Comparison of ENCODE assay signal across 19 cellular contexts in the genomic region with DNA sequence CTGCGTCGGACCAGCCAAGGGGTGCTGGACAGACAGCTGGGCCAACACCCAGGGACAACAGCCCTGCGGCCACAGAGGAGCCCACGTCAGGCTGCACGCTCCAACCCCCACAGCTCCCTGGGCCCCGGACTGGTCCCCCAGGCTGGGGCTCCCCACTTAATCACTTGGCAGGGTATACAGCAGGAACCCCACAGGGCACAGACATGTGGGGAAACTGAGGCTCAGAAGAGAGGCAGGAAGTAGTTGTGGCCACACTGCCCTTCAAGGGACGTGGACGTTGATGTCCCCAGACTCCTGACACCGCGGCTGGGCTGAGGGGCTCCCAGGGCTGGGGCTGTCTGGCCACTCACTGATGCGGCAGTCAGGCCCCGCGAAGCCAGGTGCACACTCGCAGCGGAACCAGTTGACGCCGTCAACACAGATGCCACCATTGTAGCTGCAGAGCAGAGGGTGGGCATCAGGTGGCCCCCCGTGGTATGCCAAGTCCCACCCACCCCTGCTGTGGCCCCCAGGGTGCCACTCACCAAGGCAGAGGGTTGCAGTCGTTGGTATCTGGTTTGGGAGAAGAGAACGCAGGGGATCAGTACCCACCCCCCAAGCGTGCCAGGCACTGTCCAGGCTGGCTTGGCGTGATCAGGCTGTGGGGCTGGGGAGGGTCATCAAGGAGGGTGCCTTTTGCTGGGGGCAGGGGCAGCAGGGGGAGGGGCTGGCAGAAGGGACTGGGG.
"Had no signal": no experiment of that assay in that cellular context is flagged by ENCODE, and none has a peak within 500 bp of the region (broad histone marks: within the 10 kb centered on the region; RNA-seq: fewer than 3 reads in every experiment).

No MANE protein-coding gene starts in this region.

- H3K4me3 ChIP-seq: body of pancreas, coronary artery, esophagus squamous epithelium, skin epidermis, testis, upper lobe of right lung had no signal

- H3K27ac ChIP-seq: body of pancreas, coronary artery, esophagus squamous epithelium, neutrophil, skin epidermis, testis, upper lobe of right lung had no signal

- H3K27me3 ChIP-seq: body of pancreas, esophagus squamous epithelium, neutrophil, testis, upper lobe of right lung had no signal

- H3K27ac Mint-ChIP-seq: activated CD4-positive, alpha-beta memory T cell treated with anti-CD3 and anti-CD28 coated beads, Interleukin-2, amount 10 ng/mL, durations not matched to agents 7 days and 5 days; activated CD4-positive, alpha-beta T cell treated with anti-CD3 and anti-CD28 coated beads for 36 hours; activated naive CD8-positive, alpha-beta T cell treated with anti-CD3 and anti-CD28 coated beads for 36 hours; activated T-cell treated with anti-CD3 and anti-CD28 coated beads, Interleukin-2, amount 50 U/mL, for 24 hours had no signal

- ATAC-seq: activated CD4-positive, alpha-beta T cell treated with anti-CD3 and anti-CD28 coated beads for 36 hours; body of pancreas; upper lobe of right lung had no signal

- H3K4me3 Mint-ChIP-seq: activated CD4-positive, alpha-beta memory T cell treated with anti-CD3 and anti-CD28 coated beads, Interleukin-2, amount 10 ng/mL, durations not matched to agents 7 days and 5 days; activated CD4-positive, alpha-beta T cell treated with anti-CD3 and anti-CD28 coated beads for 36 hours; activated naive CD8-positive, alpha-beta T cell treated with anti-CD3 and anti-CD28 coated beads for 36 hours; activated T-cell treated with anti-CD3 and anti-CD28 coated beads, Interleukin-2, amount 50 U/mL, for 24 hours; stimulated activated naive CD8-positive, alpha-beta T cell treated with anti-CD3 and anti-CD28 coated beads, Interleukin-15, amount 100 ng/mL, for 72 hours had no signal

- H3K4me1 ChIP-seq: body of pancreas, testis, upper lobe of right lung had no signal

- H3K9me3 Mint-ChIP-seq: activated naive CD8-positive, alpha-beta T cell treated with anti-CD3 and anti-CD28 coated beads for 36 hours; activated T-cell treated with anti-CD3 and anti-CD28 coated beads, Interleukin-2, amount 50 U/mL, for 24 hours; stimulated activated naive CD8-positive, alpha-beta T cell treated with anti-CD3 and anti-CD28 coated beads, Interleukin-15, amount 100 ng/mL, for 72 hours had no signal

- H3K36me3 ChIP-seq: neutrophil, upper lobe of right lung had no signal

- H3K9me3 ChIP-seq: body of pancreas, esophagus squamous epithelium, neutrophil, testis, upper lobe of right lung had no signal

- H3K27me3 Mint-ChIP-seq: activated CD4-positive, alpha-beta memory T cell treated with anti-CD3 and anti-CD28 coated beads, Interleukin-2, amount 10 ng/mL, durations not matched to agents 7 days and 5 days; activated CD4-positive, alpha-beta T cell treated with anti-CD3 and anti-CD28 coated beads for 36 hours; activated naive CD8-positive, alpha-beta T cell treated with anti-CD3 and anti-CD28 coated beads for 36 hours; activated T-cell treated with anti-CD3 and anti-CD28 coated beads, Interleukin-2, amount 50 U/mL, for 24 hours; stimulated activated naive CD8-positive, alpha-beta T cell treated with anti-CD3 and anti-CD28 coated beads, Interleukin-15, amount 100 ng/mL, for 72 hours had no signal

- H3K36me3 Mint-ChIP-seq: activated naive CD8-positive, alpha-beta T cell treated with anti-CD3 and anti-CD28 coated beads for 36 hours had no signal

- H3K4me1 Mint-ChIP-seq: activated CD4-positive, alpha-beta memory T cell treated with anti-CD3 and anti-CD28 coated beads, Interleukin-2, amount 10 ng/mL, durations not matched to agents 7 days and 5 days; activated CD4-positive, alpha-beta T cell treated with anti-CD3 and anti-CD28 coated beads for 36 hours; activated naive CD8-positive, alpha-beta T cell treated with anti-CD3 and anti-CD28 coated beads for 36 hours; stimulated activated naive CD8-positive, alpha-beta T cell treated with anti-CD3 and anti-CD28 coated beads, Interleukin-15, amount 100 ng/mL, for 72 hours had no signal

- DNase-seq: activated CD4-positive, alpha-beta memory T cell treated with anti-CD3 and anti-CD28 coated beads, Interleukin-2, amount 10 ng/mL, durations not matched to agents 7 days and 5 days; activated gamma-delta T cell; activated naive CD8-positive, alpha-beta T cell treated with anti-CD3 and anti-CD28 coated beads for 36 hours; activated T-cell treated with anti-CD3 and anti-CD28 coated beads, Interleukin-2, amount 50 U/mL, for 24 hours; amygdala; central memory CD4-positive, alpha-beta T cell; esophagus squamous epithelium; hypothalamus; kidney glomerular epithelial cell; retina; T1000; testis; upper lobe of right lung had no signal
